ENCODE assay signal across 1 cellular context in genomic region chr16:29029168-29029994, GRCh38.
TF ChIP-seq lines count a peak whose summit lies in the region.

No MANE protein-coding gene starts in this region.

TF ChIP-seq in GM23338, 12 proteins besides CTCF, POLR2A, EP300 and RAD21 (continued from another document):
- TF ChIP-seq ZNF462 (CRISPR knock-in tag; IDR thresholded peaks at IDR 0.05) (no peak), ZNF114 (CRISPR knock-in tag; IDR thresholded peaks at IDR 0.05) (no peak)
